Comparison of ENCODE assay signal across 16 cellular contexts in genomic region chr5:146794326-146795029, GRCh38.
DNase-seq lines count a peak whose midpoint lies in the region; ATAC-seq, FAIRE-seq and TF ChIP-seq lines count a peak whose summit lies in the region.
"Had no signal": no experiment of that assay in that cellular context is flagged by ENCODE, and none has a peak within 500 bp of the region (broad histone marks: within the 10 kb centered on the region; RNA-seq: fewer than 3 reads in every experiment).

No MANE protein-coding gene starts in this region.

- H4K20me1 ChIP-seq in PC-3 (ENCODE audit: low read length) = no peaks in the 10 kb centered on the region

- peaks cover 17% of the 10 kb centered on the region for H3K4me1 ChIP-seq in PC-3 (ENCODE audit: insufficient read depth, low read length)
- H3K4me1 ChIP-seq in foreskin keratinocyte = no peaks in the 10 kb centered on the region
- no peaks in the 10 kb centered on the region for H3K4me1 ChIP-seq in testis
- H3K4me1 ChIP-seq: pancreas, upper lobe of left lung had no signal

- intact Hi-C loops in PC-3 (cut with micrococcal nuclease) = no loop called here
- intact Hi-C loops in head of caudate nucleus (cut with DNase I) = no loop called here
- intact Hi-C loops in testis (cut with DNase I; ENCODE audit: low total_unique reads) = no loop called here

- no peak for DNase-seq in stimulated activated naive CD8-positive, alpha-beta T cell treated with anti-CD3 and anti-CD28 coated beads, Interleukin-15, amount 100 ng/mL, for 72 hours
- DNase-seq in stimulated activated naive CD8-positive, alpha-beta T cell treated with anti-CD3 and anti-CD28 coated beads, Interleukin-15, Interleukin-2, amounts not matched to agents 100 U/mL and 50 U/mL, for 24 hours = no peak
- DNase-seq in PC-3 = peak; percentile 64
- peak in 1 of 2 donors; percentile 11 for DNase-seq in foreskin keratinocyte
- DNase-seq in head of caudate nucleus = no peak
- DNase-seq in frontal cortex (ENCODE audit: low spot score in 2 of 2) = no peak
- DNase-seq in testis = no peak
- DNase-seq: DMS79, NCI-H2081, pancreas, SW 1271, upper lobe of left lung had no signal

- H3K27ac Mint-ChIP-seq in stimulated activated naive CD8-positive, alpha-beta T cell treated with anti-CD3 and anti-CD28 coated beads, Interleukin-15, amount 100 ng/mL, for 72 hours = peak overlapping the region in 1 of 2 donors; percentile 34
- H3K27ac Mint-ChIP-seq: GM23338 had no signal

- peak overlapping the region; percentile 51 for H3K4me2 ChIP-seq in PC-3 (ENCODE audit: low read length)
- H3K4me2 ChIP-seq: GM23338 had no signal

- H3K27me3 Mint-ChIP-seq in stimulated activated naive CD8-positive, alpha-beta T cell treated with anti-CD3 and anti-CD28 coated beads, Interleukin-15, amount 100 ng/mL, for 72 hours = no peaks in the 10 kb centered on the region

- no peak for FAIRE-seq in frontal cortex (lab: Jason Lieb, UNC)
- FAIRE-seq: GM19239, pancreas had no signal

- TF ChIP-seq POLR2A in testis (IDR thresholded peaks at IDR 0.05) = no peak

- no peak overlapping the region for H3K4me3 ChIP-seq in PC-3 (ENCODE audit: low read length)
- H3K4me3 ChIP-seq in testis = no peak overlapping the region
- H3K4me3 ChIP-seq: GM23338, pancreas, upper lobe of left lung had no signal

- H3K4me3 Mint-ChIP-seq in stimulated activated naive CD8-positive, alpha-beta T cell treated with anti-CD3 and anti-CD28 coated beads, Interleukin-15, amount 100 ng/mL, for 72 hours = no peak overlapping the region
- H3K4me3 Mint-ChIP-seq: GM23338 had no signal

- no peak overlapping the region for H3K9ac ChIP-seq in PC-3 (ENCODE audit: low read length)

- POLR2A ChIA-PET in PC-3 (lab: Charles Lee; ENCODE audit: unreplicated experiment) = no interaction called here

- H3K9me2 ChIP-seq in PC-3 (replicated peaks; ENCODE audit: low read length) = no peaks in the 10 kb centered on the region

- H2AFZ ChIP-seq in PC-3 (ENCODE audit: low read length) = no peak overlapping the region
- H2AFZ ChIP-seq: GM23338 had no signal

- H3K4me1 Mint-ChIP-seq in stimulated activated naive CD8-positive, alpha-beta T cell treated with anti-CD3 and anti-CD28 coated beads, Interleukin-15, amount 100 ng/mL, for 72 hours = no peaks in the 10 kb centered on the region

- no peaks in the 10 kb centered on the region for H3K36me3 ChIP-seq in PC-3 (ENCODE audit: low read depth, low read length)
- H3K36me3 ChIP-seq in testis (ENCODE audit: low read depth, missing control alignments) = no peaks in the 10 kb centered on the region
- H3K36me3 ChIP-seq: pancreas, upper lobe of left lung had no signal

- 75 to 83% methylated on average over 1 of the region's 1 CpG for WGBS in testis, 2 donors

- H3K9me3 ChIP-seq in PC-3 (ENCODE audit: low read length) (no peaks in the 10 kb centered on the region), testis (no peaks in the 10 kb centered on the region)
- H3K9me3 ChIP-seq: pancreas, upper lobe of left lung had no signal

- no peaks in the 10 kb centered on the region for H3F3A ChIP-seq in PC-3 (ENCODE audit: low read length, unreplicated experiment)

- no peaks in the 10 kb centered on the region for H3K9me3 Mint-ChIP-seq in stimulated activated naive CD8-positive, alpha-beta T cell treated with anti-CD3 and anti-CD28 coated beads, Interleukin-15, amount 100 ng/mL, for 72 hours
- H3K9me3 Mint-ChIP-seq: GM23338 had no signal

- no TSS peak for BruUV-seq in PC-3 (replicated peaks; lab: Mats Ljungman, UMichigan)

- H3K27ac ChIP-seq in PC-3 (ENCODE audit: low read length) (peak overlapping the region; percentile 49), foreskin keratinocyte (no peak overlapping the region), testis (no peak overlapping the region)
- H3K27ac ChIP-seq: HL-60, pancreas, upper lobe of left lung had no signal

- TF ChIP-seq CTCF in PC-3 (conservative IDR thresholded peaks at IDR 0.05; ENCODE audit: low read depth, low read length) = no peak
- TF ChIP-seq CTCF in foreskin keratinocyte (conservative IDR thresholded peaks at IDR 0.05) = no peak
- TF ChIP-seq CTCF in testis (IDR thresholded peaks at IDR 0.05) = no peak

- CTCF ChIA-PET in PC-3 (lab: Charles Lee) = no interaction called here

- H3K79me2 ChIP-seq in PC-3 (ENCODE audit: low read length) = no peaks in the 10 kb centered on the region

- peak; percentile 82 for ATAC-seq in stimulated activated naive CD8-positive, alpha-beta T cell treated with anti-CD3 and anti-CD28 coated beads, Interleukin-15, amount 100 ng/mL, for 72 hours
- ATAC-seq in stimulated activated naive CD8-positive, alpha-beta T cell treated with anti-CD3 and anti-CD28 coated beads, Interleukin-15, Interleukin-2, amounts not matched to agents 100 U/mL and 50 U/mL, for 24 hours = no peak
- ATAC-seq in PC-3 (no peak; the same call in 1 of the 2 replicates), foreskin keratinocyte (peak; percentile 9), GM19035 (IDR thresholded peaks at IDR 0.05; ENCODE audit: unreplicated experiment) (no peak)
- ATAC-seq: GM23338 had no signal

- H3K27me3 ChIP-seq in PC-3 (ENCODE audit: low read length) (no peaks in the 10 kb centered on the region), foreskin keratinocyte (peaks cover 2% of the 10 kb centered on the region), testis (no peaks in the 10 kb centered on the region)
- H3K27me3 ChIP-seq: pancreas, upper lobe of left lung had no signal

Comparison
In these comparisons a context has a peak if more than half of its experiments do, and no peak if none do; other contexts are left out.
1. ATAC-seq: peak in stimulated activated naive CD8-positive, alpha-beta T cell treated with anti-CD3 and anti-CD28 coated beads, Interleukin-15, amount 100 ng/mL, for 72 hours (single experiment) and foreskin keratinocyte (single experiment); none in stimulated activated naive CD8-positive, alpha-beta T cell treated with anti-CD3 and anti-CD28 coated beads, Interleukin-15, Interleukin-2, amounts not matched to agents 100 U/mL and 50 U/mL, for 24 hours (single experiment), PC-3 (single experiment) and GM19035 (single experiment).